ENCODE assay signal across 29 cellular contexts in genomic region chr12:69318225-69318624, GRCh38.
"Had no signal": no experiment of that assay in that cellular context is flagged by ENCODE, and none has a peak within 500 bp of the region (broad histone marks: within the 10 kb centered on the region; RNA-seq: fewer than 3 reads in every experiment).

No MANE protein-coding gene starts in this region.

- H3K9me3 Mint-ChIP-seq: stimulated activated effector memory CD8-positive, alpha-beta T cell treated with anti-CD3 and anti-CD28 coated beads, Interleukin-12 subunit alpha, Interleukin-12 subunit beta, amount 100 ng/mL, for 72 hours had no signal

- H3K9me3 ChIP-seq: testis, thoracic aorta, thyroid gland, transverse colon, upper lobe of left lung, upper lobe of right lung, uterus, vagina had no signal

- ATAC-seq: stimulated activated effector memory CD8-positive, alpha-beta T cell treated with anti-CD3 and anti-CD28 coated beads, Interleukin-12 subunit alpha, Interleukin-12 subunit beta, amount 100 ng/mL, for 72 hours; stimulated activated memory B cell treated with anti-CD40 and anti-IgM and Interleukin-4, amounts not matched to agents 10 μg/mL and 1 μg/mL and 100 μg/mL, for 72 hours; stimulated activated naive B cell treated with anti-CD40 and anti-IgM and Interleukin-4, amounts not matched to agents 10 μg/mL and 1 μg/mL and 100 μg/mL, for 72 hours; stimulated activated naive CD8-positive, alpha-beta T cell treated with anti-CD3 and anti-CD28 coated beads, Interleukin-15, amount 100 ng/mL, for 72 hours; stimulated activated naive CD8-positive, alpha-beta T cell treated with anti-CD3 and anti-CD28 coated beads, Interleukin-15, Interleukin-2, amounts not matched to agents 100 U/mL and 50 U/mL, for 24 hours; upper lobe of right lung had no signal

- H3K36me3 Mint-ChIP-seq: stimulated activated effector memory CD8-positive, alpha-beta T cell treated with anti-CD3 and anti-CD28 coated beads, Interleukin-12 subunit alpha, Interleukin-12 subunit beta, amount 100 ng/mL, for 72 hours; type B pancreatic cell had no signal

- H3K27me3 Mint-ChIP-seq: type B pancreatic cell had no signal

- H3K4me3 Mint-ChIP-seq: stimulated activated effector memory CD8-positive, alpha-beta T cell treated with anti-CD3 and anti-CD28 coated beads, Interleukin-12 subunit alpha, Interleukin-12 subunit beta, amount 100 ng/mL, for 72 hours; stimulated activated memory B cell treated with anti-CD40 and anti-IgM and Interleukin-4, amounts not matched to agents 10 μg/mL and 1 μg/mL and 100 μg/mL, for 72 hours; stimulated activated naive B cell treated with anti-CD40 and anti-IgM and Interleukin-4, amounts not matched to agents 10 μg/mL and 1 μg/mL and 100 μg/mL, for 72 hours; stimulated activated naive CD8-positive, alpha-beta T cell treated with anti-CD3 and anti-CD28 coated beads, Interleukin-15, amount 100 ng/mL, for 72 hours; stimulated activated naive CD8-positive, alpha-beta T cell treated with anti-CD3 and anti-CD28 coated beads, Interleukin-15, Interleukin-2, amounts not matched to agents 100 ng/mL and 50 ng/mL, for 24 hours; type B pancreatic cell had no signal

- H3K4me1 Mint-ChIP-seq: stimulated activated effector memory CD8-positive, alpha-beta T cell treated with anti-CD3 and anti-CD28 coated beads, Interleukin-12 subunit alpha, Interleukin-12 subunit beta, amount 100 ng/mL, for 72 hours; stimulated activated naive CD8-positive, alpha-beta T cell treated with anti-CD3 and anti-CD28 coated beads, Interleukin-15, amount 100 ng/mL, for 72 hours had no signal

- H3K4me1 ChIP-seq: stomach, suprapubic skin, testis, thyroid gland, tibial artery, tibial nerve, transverse colon, upper lobe of left lung, upper lobe of right lung, uterus, vagina had no signal

- FAIRE-seq: urothelium cell line had no signal

- H3K27ac Mint-ChIP-seq: stimulated activated effector memory CD8-positive, alpha-beta T cell treated with anti-CD3 and anti-CD28 coated beads, Interleukin-12 subunit alpha, Interleukin-12 subunit beta, amount 100 ng/mL, for 72 hours; stimulated activated memory B cell treated with anti-CD40 and anti-IgM and Interleukin-4, amounts not matched to agents 10 μg/mL and 1 μg/mL and 100 μg/mL, for 72 hours; stimulated activated naive B cell treated with anti-CD40 and anti-IgM and Interleukin-4, amounts not matched to agents 10 μg/mL and 1 μg/mL and 100 μg/mL, for 72 hours; stimulated activated naive CD8-positive, alpha-beta T cell treated with anti-CD3 and anti-CD28 coated beads, Interleukin-15, amount 100 ng/mL, for 72 hours; stimulated activated naive CD8-positive, alpha-beta T cell treated with anti-CD3 and anti-CD28 coated beads, Interleukin-15, Interleukin-2, amounts not matched to agents 100 ng/mL and 50 ng/mL, for 24 hours; type B pancreatic cell had no signal

- H3K36me3 ChIP-seq: stomach, suprapubic skin, thoracic aorta, thyroid gland, tibial artery, tibial nerve, transverse colon, upper lobe of left lung, upper lobe of right lung, uterus, vagina had no signal

- H3K27me3 ChIP-seq: stomach, suprapubic skin, testis, thyroid gland, tibial artery, tibial nerve, transverse colon, upper lobe of left lung, upper lobe of right lung, uterus, vagina had no signal

- DNase-seq: stimulated activated CD4-positive, alpha-beta T cell treated with anti-CD3 and anti-CD28 coated beads, Interleukin-2, amount 100 ng/mL, for 48 hours; stimulated activated CD4-positive, alpha-beta T cell treated with anti-CD3 and anti-CD28 coated beads, Interleukin-4, amount 100 ng/mL, for 1 hour; stimulated activated CD4-positive, alpha-beta T cell treated with anti-CD3 and anti-CD28 coated beads, Interleukin-4, amount 100 ng/mL, for 24 hours; stimulated activated CD4-positive, alpha-beta T cell treated with anti-CD3 and anti-CD28 coated beads, Interleukin-4, amount 100 ng/mL, for 4 hours; stimulated activated CD8-positive, alpha-beta memory T cell treated with anti-CD3 and anti-CD28 coated beads, Interleukin-4, amount 100 ng/mL, for 48 hours; stimulated activated naive B cell treated with anti-CD40 and anti-IgM and Interleukin-4, amounts not matched to agents 10 μg/mL and 1 μg/mL and 100 μg/mL, for 72 hours; stimulated activated naive CD4-positive, alpha-beta T cell; stimulated activated naive CD4-positive, alpha-beta T cell treated with Interleukin-2 at 50 U/mL for 16 hours; stimulated activated naive CD8-positive, alpha-beta T cell treated with anti-CD3 and anti-CD28 coated beads, Interleukin-15, amount 100 ng/mL, for 72 hours; stimulated activated naive CD8-positive, alpha-beta T cell treated with anti-CD3 and anti-CD28 coated beads, Interleukin-15, Interleukin-2, amounts not matched to agents 100 U/mL and 50 U/mL, for 24 hours; stomach; substantia nigra; testis; thyroid gland; tibial artery; transverse colon; trophoblast cell; upper lobe of left lung; upper lobe of right lung; uterus had no signal

- H3K27ac ChIP-seq: stomach, suprapubic skin, testis, thoracic aorta, thyroid gland, tibial artery, tibial nerve, transverse colon, upper lobe of left lung, upper lobe of right lung, uterus, vagina had no signal

- H3K4me3 ChIP-seq: stomach, suprapubic skin, testis, thoracic aorta, thyroid gland, tibial artery, tibial nerve, transverse colon, upper lobe of left lung, upper lobe of right lung, uterus, vagina had no signal
